ENCODE assay signal across 9 cellular contexts in the genomic region with DNA sequence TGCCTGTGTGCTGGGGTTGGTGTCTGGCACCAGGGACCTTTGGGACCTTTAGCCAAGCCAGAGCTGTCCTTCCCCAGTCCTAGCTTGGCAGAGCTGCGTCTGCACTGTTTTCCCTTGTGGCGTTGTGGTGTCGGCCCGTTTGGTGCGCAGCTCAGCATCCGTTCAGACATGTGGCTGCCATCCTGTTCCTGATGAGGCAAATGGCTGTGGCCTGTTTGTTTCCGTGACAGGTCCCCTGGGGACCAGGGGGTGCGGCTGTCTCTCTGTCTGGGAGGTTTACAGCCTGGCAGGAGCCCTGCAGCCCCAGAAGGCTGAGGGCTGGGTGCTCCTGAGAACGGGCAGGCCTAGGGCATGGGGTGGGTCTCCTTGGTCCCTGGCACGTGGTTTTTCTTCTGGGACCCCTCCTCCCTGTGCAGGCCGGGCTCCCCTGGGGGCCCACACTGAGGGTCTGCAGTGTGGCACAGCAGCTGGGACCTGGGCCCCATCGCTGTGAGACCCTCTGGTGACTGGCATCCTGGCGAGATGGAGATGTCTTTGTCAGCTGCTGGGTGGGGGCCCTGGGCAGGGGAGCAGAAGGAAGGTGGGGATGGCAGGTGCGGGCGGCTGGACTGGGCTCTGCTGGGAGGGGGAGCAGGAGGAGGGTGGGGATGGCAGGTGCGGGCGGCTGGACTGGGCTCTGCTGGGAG. TPM values are rescaled to one million over a fixed set of nuclear protein-coding genes. Genes with fewer than 3 reads are reported as not detected.
DNase-seq lines count a peak whose midpoint lies in the region; ATAC-seq and TF ChIP-seq lines count a peak whose summit lies in the region.
"Had no signal": no experiment of that assay in that cellular context is flagged by ENCODE, and none has a peak within 500 bp of the region (broad histone marks: within the 10 kb centered on the region; RNA-seq: fewer than 3 reads in every experiment).

No MANE protein-coding gene starts in this region.

- intact Hi-C loops in Right ventricle myocardium superior (cut with DNase I) (no loop called here), left ventricle myocardium superior (cut with micrococcal nuclease) (no loop called here), left lung (cut with DNase I) (no loop called here), upper lobe of right lung (cut with DNase I) (no loop called here)

- TF ChIP-seq CTCF in left lung (IDR thresholded peaks at IDR 0.05) (no peak), upper lobe of right lung (IDR thresholded peaks at IDR 0.05) (no peak)

- ATAC-seq in Right ventricle myocardium superior (ENCODE audit: poor library complexity) (no peak), left ventricle myocardium superior (no peak), left lung (no peak), upper lobe of right lung (no peak)
- peak; percentile 67 for ATAC-seq in stimulated activated naive CD8-positive, alpha-beta T cell treated with anti-CD3 and anti-CD28 coated beads, Interleukin-15, amount 100 ng/mL, for 72 hours

- H3K4me1 ChIP-seq in left lung (peaks cover 10 to 55% of the 10 kb centered on the region in 2 donors), upper lobe of right lung (peaks cover 21% of the 10 kb centered on the region)

- DNase-seq in Right ventricle myocardium superior (peak; percentile 58), left ventricle myocardium superior (no peak), NCI-H2171 (lab: John Stamatoyannopoulos, UW) (peak; percentile 89), caudate nucleus (lab: John Stamatoyannopoulos, UW) (peak in 3 of 61 donors; percentile 1 to 43 (median 36)), left lung (no peak), SKM-1 treated with dmso at 0.1 percent for 144 hours (lab: John Stamatoyannopoulos, UW; ENCODE audit: unreplicated experiment) (no peak), upper lobe of right lung (no peak)
- DNase-seq in stimulated activated naive CD8-positive, alpha-beta T cell treated with anti-CD3 and anti-CD28 coated beads, Interleukin-15, amount 100 ng/mL, for 72 hours, result peak; percentile 49 to 67

- H3K27me3 ChIP-seq in left lung (no peaks in the 10 kb centered on the region), upper lobe of right lung (no peaks in the 10 kb centered on the region)
- H3K27me3 ChIP-seq: SJCRH30 had no signal

- peaks cover 63% of the 10 kb centered on the region for H3K4me1 Mint-ChIP-seq in stimulated activated naive CD8-positive, alpha-beta T cell treated with anti-CD3 and anti-CD28 coated beads, Interleukin-15, amount 100 ng/mL, for 72 hours

- peak overlapping the region; percentile 71 to 82 for H3K4me3 Mint-ChIP-seq in stimulated activated naive CD8-positive, alpha-beta T cell treated with anti-CD3 and anti-CD28 coated beads, Interleukin-15, amount 100 ng/mL, for 72 hours

- H3K9me3 Mint-ChIP-seq in stimulated activated naive CD8-positive, alpha-beta T cell treated with anti-CD3 and anti-CD28 coated beads, Interleukin-15, amount 100 ng/mL, for 72 hours, result peaks cover 11 to 14% of the 10 kb centered on the region in 2 donors

- H3K9me3 ChIP-seq in left lung (no peaks in the 10 kb centered on the region), upper lobe of right lung (no peaks in the 10 kb centered on the region)
- H3K9me3 ChIP-seq: SJCRH30 had no signal

- no peak overlapping the region for H3K4me3 ChIP-seq in left lung
- H3K4me3 ChIP-seq in upper lobe of right lung, result no peak overlapping the region
- H3K4me3 ChIP-seq: SJCRH30 had no signal

- H3K27me3 Mint-ChIP-seq in stimulated activated naive CD8-positive, alpha-beta T cell treated with anti-CD3 and anti-CD28 coated beads, Interleukin-15, amount 100 ng/mL, for 72 hours, result no peaks in the 10 kb centered on the region

- peak overlapping the region; percentile 88 for H3K27ac ChIP-seq in caudate nucleus (ENCODE audit: low read depth, low read length)
- no peak overlapping the region for H3K27ac ChIP-seq in left lung
- H3K27ac ChIP-seq in upper lobe of right lung, result no peak overlapping the region
- H3K27ac ChIP-seq: SJCRH30 had no signal

- H3K36me3 ChIP-seq in left lung (peaks cover 0 to 5% of the 10 kb centered on the region in 2 donors), upper lobe of right lung (no peaks in the 10 kb centered on the region)
- H3K36me3 ChIP-seq: SJCRH30 had no signal

- H3K27ac Mint-ChIP-seq in stimulated activated naive CD8-positive, alpha-beta T cell treated with anti-CD3 and anti-CD28 coated beads, Interleukin-15, amount 100 ng/mL, for 72 hours, result peak overlapping the region; percentile 92 to 94

RNA-seq across cellular contexts. Expression of gene SPPL2B, which starts 4.0 kb away (rescaled TPM):
- total RNA-seq in Right ventricle myocardium superior, result 23.9 TPM
- 25.9 TPM for total RNA-seq in left ventricle myocardium superior
- total RNA-seq in left lung, result 10 to 100 TPM; 47.5 to 60.7 TPM
- total RNA-seq in upper lobe of right lung, result 50.9 TPM

RNA-seq across cellular contexts. Expression of gene LSM7, which starts 4.1 kb away (rescaled TPM):
- total RNA-seq in Right ventricle myocardium superior, result 37.3 TPM
- total RNA-seq in left ventricle myocardium superior, result 43.8 TPM
- 10 to 100 TPM; 59.3 to 70.1 TPM for total RNA-seq in left lung
- total RNA-seq in upper lobe of right lung, result 55.9 TPM

RNA-seq across cellular contexts. Expression of gene LINGO3, which starts 24.5 kb away (rescaled TPM):
- total RNA-seq in Right ventricle myocardium superior (not detected), left ventricle myocardium superior (not detected), left lung (under 1 TPM in 1 of 2 donors, not detected in 1; 0.16 TPM), upper lobe of right lung (not detected)
- total RNA-seq: SJCRH30 had no signal

RNA-seq across cellular contexts. Expression of gene TMPRSS9, which starts 27.6 kb away (rescaled TPM):
- total RNA-seq in Right ventricle myocardium superior (not detected), left ventricle myocardium superior (not detected), left lung (not detected), upper lobe of right lung (not detected)

RNA-seq across cellular contexts. Expression of gene PEAK3, which starts 50.5 kb away (rescaled TPM):
- total RNA-seq in Right ventricle myocardium superior (0.70 TPM), left ventricle myocardium superior (0.87 TPM), left lung (1 to 10 TPM; 1.0 to 8.5 TPM), upper lobe of right lung (4.5 TPM)

Comparison
In these comparisons a context has a peak if more than half of its experiments do, and no peak if none do; other contexts are left out.
1. DNase-seq: peak in Right ventricle myocardium superior (single experiment), NCI-H2171 (single experiment) and stimulated activated naive CD8-positive, alpha-beta T cell treated with anti-CD3 and anti-CD28 coated beads, Interleukin-15, amount 100 ng/mL, for 72 hours (2 of 2); none in left ventricle myocardium superior (single experiment), left lung (0 of 2), SKM-1 treated with dmso at 0.1 percent for 144 hours (single experiment) and upper lobe of right lung (single experiment).